ENCODE assay signal across 9 cellular contexts in genomic region chr11:132718711-132719641, GRCh38.
DNase-seq lines count a peak whose midpoint lies in the region; FAIRE-seq and TF ChIP-seq lines count a peak whose summit lies in the region.
"Had no signal": no experiment of that assay in that cellular context is flagged by ENCODE, and none has a peak within 500 bp of the region (broad histone marks: within the 10 kb centered on the region; RNA-seq: fewer than 3 reads in every experiment).

No MANE protein-coding gene starts in this region.

- H3K9ac ChIP-seq in mammary epithelial cell (ENCODE audit: insufficient read depth, low read length) (no peak overlapping the region), H1 (replicated peaks in 1 of 4; ENCODE audit: extremely low read depth in 1 of 4, low read depth in 3 of 4, low read length in 3 of 4) (no peak overlapping the region)
- H3K9ac ChIP-seq: SK-N-SH had no signal

- no peak overlapping the region; the same call in 1 of the 2 replicates for H3K18ac ChIP-seq in H1 (ENCODE audit: extremely low read depth, low read length)

- no peak for TF ChIP-seq EP300 in H1 (IDR thresholded peaks at IDR 0.05; ENCODE audit: borderline replicate concordance in 1 of 2, low read depth in 2 of 2, low read length in 2 of 2)

- no peaks in the 10 kb centered on the region for H3K27me3 Mint-ChIP-seq in activated CD4-positive, alpha-beta T cell treated with anti-CD3 and anti-CD28 coated beads, Interleukin-2, amount 10 ng/mL, durations not matched to agents 7 days and 5 days

- H2BK5ac ChIP-seq in H1 (ENCODE audit: low read depth, low read length) = peak overlapping the region; percentile 75; the same call in 1 of the 2 replicates

- H4K8ac ChIP-seq in H1 (ENCODE audit: extremely low read depth, insufficient read depth, low read length) = no peak overlapping the region

- H3K9me3 Mint-ChIP-seq in activated CD4-positive, alpha-beta T cell treated with anti-CD3 and anti-CD28 coated beads, Interleukin-2, amount 10 ng/mL, durations not matched to agents 7 days and 5 days = no peaks in the 10 kb centered on the region

- peak overlapping the region; percentile 3 for H3K27ac Mint-ChIP-seq in activated CD4-positive, alpha-beta T cell treated with anti-CD3 and anti-CD28 coated beads, Interleukin-2, amount 10 ng/mL, durations not matched to agents 7 days and 5 days

- TF ChIP-seq RAD21 in H1 (IDR thresholded peaks at IDR 0.05 in 1 of 2, conservative IDR thresholded peaks at IDR 0.05 in 1 of 2; ENCODE audit: low read depth in 2 of 2, low read length in 2 of 2) = no peak

- peak overlapping the region; percentile 65 for H3K4ac ChIP-seq in H1 (replicated peaks; ENCODE audit: insufficient read length, low read depth, low read length)

- CTCF ChIA-PET in mammary epithelial cell (lab: Charles Lee; ENCODE audit: low non-redundant PET) (no interaction called here), H1 (lab: Charles Lee; ENCODE audit: partially characterized antibody) (interaction anchor here (1.0 kb wide), 1 partner anchor 9 kb away, joined by 3 read pairs; no protein-coding TSS in a partner anchor)
- CTCF ChIA-PET in activated CD4-positive, alpha-beta T cell treated with anti-CD3 and anti-CD28 coated beads, Interleukin-2, amount 10 ng/mL, durations not matched to agents 7 days and 5 days (lab: Charles Lee) = no interaction called here

- H3K4me1 Mint-ChIP-seq in activated CD4-positive, alpha-beta T cell treated with anti-CD3 and anti-CD28 coated beads, Interleukin-2, amount 10 ng/mL, durations not matched to agents 7 days and 5 days = peaks cover 35% of the 10 kb centered on the region

- H2AK5ac ChIP-seq in H1 (ENCODE audit: low read depth, low read length) = no peak overlapping the region

- no peak overlapping the region for H3K27ac ChIP-seq in mammary epithelial cell (ENCODE audit: insufficient read depth, low read depth, low read length)
- H3K27ac ChIP-seq in breast epithelium = no peak overlapping the region
- no peak overlapping the region for H3K27ac ChIP-seq in H1 (ENCODE audit: low read depth, low read length)
- H3K27ac ChIP-seq in testis = no peak overlapping the region

- no peaks in the 10 kb centered on the region for H3K36me3 Mint-ChIP-seq in activated CD4-positive, alpha-beta T cell treated with anti-CD3 and anti-CD28 coated beads, Interleukin-2, amount 10 ng/mL, durations not matched to agents 7 days and 5 days (ENCODE audit: low read depth)

- H2BK15ac ChIP-seq in H1 (ENCODE audit: low read length) = 0 out of 2 replicates have a peak overlapping the region, but pooled peaks have one; percentile 95

- TF ChIP-seq CTCF in mammary epithelial cell (conservative IDR thresholded peaks at IDR 0.05 in 1 of 2, IDR thresholded peaks at IDR 0.05 in 1 of 2; ENCODE audit: extremely low read depth in 1 of 2, insufficient read depth in 1 of 2, low read depth in 1 of 2, low read length in 2 of 2) (no peak), breast epithelium (IDR thresholded peaks at IDR 0.05) (no peak), H1 (IDR thresholded peaks at IDR 0.05; ENCODE audit: control extremely low read depth in 1 of 3, insufficient read depth in 1 of 3, low read depth in 1 of 3, low read length in 3 of 3) (no peak), testis (IDR thresholded peaks at IDR 0.05) (no peak)

- H3K79me1 ChIP-seq in H1 (ENCODE audit: low read depth, low read length) = no peaks in the 10 kb centered on the region

- H4K20me1 ChIP-seq in mammary epithelial cell (ENCODE audit: insufficient read depth, low read length) (no peaks in the 10 kb centered on the region), H1 (replicated peaks in 1 of 2; ENCODE audit: control insufficient read depth in 1 of 2, insufficient read depth in 2 of 2, low read length in 2 of 2) (no peaks in the 10 kb centered on the region)

- BruUV-seq in mammary epithelial cell (replicated peaks; lab: Mats Ljungman, UMichigan) = no TSS peak

- FAIRE-seq in H1 (lab: Jason Lieb, UNC) = no peak

- H3K14ac ChIP-seq in H1 (ENCODE audit: insufficient read length) = no peak overlapping the region

- H3K56ac ChIP-seq in H1 (replicated peaks; ENCODE audit: insufficient read length, low read depth, low read length) = no peak overlapping the region

- H4K91ac ChIP-seq in H1 (replicated peaks; ENCODE audit: insufficient read length, low read length) = peak overlapping the region; percentile 55

- H3K27me3 ChIP-seq in mammary epithelial cell (ENCODE audit: insufficient read depth, low read length) (no peaks in the 10 kb centered on the region), breast epithelium (no peaks in the 10 kb centered on the region), H1 (replicated peaks in 1 of 4; ENCODE audit: control insufficient read depth in 3 of 4, extremely low read depth in 1 of 4, insufficient read depth in 3 of 4, low read length in 3 of 4) (no peaks in the 10 kb centered on the region), testis (no peaks in the 10 kb centered on the region)

- no peak for TF ChIP-seq POLR2A in breast epithelium (IDR thresholded peaks at IDR 0.05)
- no peak for TF ChIP-seq POLR2A in H1 (IDR thresholded peaks at IDR 0.05; ENCODE audit: control extremely low read depth in 1 of 2, low read depth in 2 of 2, low read length in 2 of 2)
- TF ChIP-seq POLR2A in testis (IDR thresholded peaks at IDR 0.05) = no peak

- no peak overlapping the region for H3K23ac ChIP-seq in H1 (ENCODE audit: insufficient read length)

- H2BK120ac ChIP-seq in H1 (replicated peaks; ENCODE audit: low read depth, low read length) = no peak overlapping the region

- H3K9me3 ChIP-seq in mammary epithelial cell (replicated peaks; ENCODE audit: insufficient read depth, low read length) (no peaks in the 10 kb centered on the region), breast epithelium (no peaks in the 10 kb centered on the region), H1 (ENCODE audit: insufficient read depth in 2 of 2, low read depth in 1 of 2, low read length in 1 of 2) (no peaks in the 10 kb centered on the region), testis (no peaks in the 10 kb centered on the region)
- H3K9me3 ChIP-seq: SK-N-SH had no signal

- POLR2A ChIA-PET in activated CD4-positive, alpha-beta T cell treated with anti-CD3 and anti-CD28 coated beads, Interleukin-2, amount 10 ng/mL, durations not matched to agents 7 days and 5 days (lab: Charles Lee) = no interaction called here
- POLR2A ChIA-PET in H1 (lab: Charles Lee; ENCODE audit: partially characterized antibody) = no interaction called here

- dilution Hi-C loops in mammary epithelial cell (cut with HindIII; ENCODE audit: low sequenced_read_pairs) = no loop called here

- H3K4me2 ChIP-seq in mammary epithelial cell (ENCODE audit: insufficient read depth, low read depth, low read length) (no peak overlapping the region), H1 (ENCODE audit: insufficient read depth in 1 of 2, low read depth in 2 of 2, low read length in 2 of 2) (no peak overlapping the region)
- H3K4me2 ChIP-seq: SK-N-SH had no signal

- H3K4me3 ChIP-seq in mammary epithelial cell (replicated peaks in 1 of 3; ENCODE audit: insufficient read depth in 1 of 3, low read depth in 2 of 3, low read length in 3 of 3) (no peak overlapping the region), breast epithelium (no peak overlapping the region), H1 (ENCODE audit: extremely low read depth in 1 of 4, insufficient read depth in 2 of 4, low read depth in 3 of 4, low read length in 4 of 4) (no peak overlapping the region), testis (no peak overlapping the region)

- in situ Hi-C loops in mammary epithelial cell (cut with MboI; ENCODE audit: low sequenced_read_pairs in 2 of 2) = no loop called here

- peak overlapping the region; percentile 35 for H3K4me3 Mint-ChIP-seq in activated CD4-positive, alpha-beta T cell treated with anti-CD3 and anti-CD28 coated beads, Interleukin-2, amount 10 ng/mL, durations not matched to agents 7 days and 5 days

- H3K79me2 ChIP-seq in mammary epithelial cell (ENCODE audit: insufficient read depth, low read length) (no peaks in the 10 kb centered on the region), H1 (ENCODE audit: control insufficient read depth in 1 of 2, insufficient read depth in 2 of 2, low read length in 2 of 2) (no peaks in the 10 kb centered on the region)

- 75% methylated on average over 20 of the region's 27 CpGs for WGBS in mammary epithelial cell (ENCODE audit: low coverage, missing lambda C conversion rate)
- WGBS in H1 (ENCODE audit: extremely low coverage in 1 of 2, insufficient coverage in 1 of 2, insufficient read length in 1 of 2, insufficient replicate concordance in 2 of 2, low coverage in 1 of 2, low lambda C conversion rate in 2 of 2, missing lambda C conversion rate in 1 of 2), 2 experiments = 91% methylated on average over 27 of the region's 27 CpGs; no CpG with 5 or more reads in 1 of the 2 experiments
- 44 to 52% methylated on average over 21 to 27 of the region's 27 CpGs for WGBS in testis, 2 donors

- peak overlapping the region; percentile 87; the same call in 1 of the 2 replicates for H2BK12ac ChIP-seq in H1 (ENCODE audit: low read depth, low read length)

- intact Hi-C loops in mammary epithelial cell (cut with micrococcal nuclease) (no loop called here), breast epithelium (cut with DNase I; ENCODE audit: low total_unique reads) (no loop called here), testis (cut with DNase I; ENCODE audit: low total_unique reads) (no loop called here)

- H3K36me3 ChIP-seq in mammary epithelial cell (ENCODE audit: insufficient read depth, low read length) = no peaks in the 10 kb centered on the region
- H3K36me3 ChIP-seq in breast epithelium = no peaks in the 10 kb centered on the region
- no peaks in the 10 kb centered on the region for H3K36me3 ChIP-seq in H1 (ENCODE audit: control insufficient read depth in 2 of 4, insufficient read depth in 4 of 4, low read length in 3 of 4)
- no peaks in the 10 kb centered on the region for H3K36me3 ChIP-seq in testis (ENCODE audit: low read depth, missing control alignments)

- no peaks in the 10 kb centered on the region for H3K4me1 ChIP-seq in mammary epithelial cell (ENCODE audit: insufficient read depth, low read length)
- H3K4me1 ChIP-seq in breast epithelium = no peaks in the 10 kb centered on the region
- peaks cover 0 to 2% (median 0%) of the 10 kb centered on the region in 4 experiments; a peak in 3 of 7 replicates for H3K4me1 ChIP-seq in H1 (replicated peaks in 1 of 4; ENCODE audit: control insufficient read depth in 3 of 4, insufficient read depth in 4 of 4, low read length in 3 of 4)
- H3K4me1 ChIP-seq in testis = peaks cover 4% of the 10 kb centered on the region

- H3K23me2 ChIP-seq in H1 (ENCODE audit: low read depth, low read length) = no peaks in the 10 kb centered on the region

- DNase-seq in mammary epithelial cell (no peak), breast epithelium (ENCODE audit: low spot score in 2 of 2) (no peak), H1 (ENCODE audit: low read depth in 1 of 2, low spot score in 2 of 2) (no peak), testis (peak; percentile 27), NCI-H2196 treated with DMSO at 0.1 percent for 48 hours (lab: John Stamatoyannopoulos, UW; ENCODE audit: unreplicated experiment) (no peak), HPDE6-E6E7 (ENCODE audit: extremely low spot score) (no peak), NCI-H1417 treated with DMSO at 0.1 percent for 48 hours (lab: John Stamatoyannopoulos, UW) (no peak)
- DNase-seq in activated CD4-positive, alpha-beta T cell treated with anti-CD3 and anti-CD28 coated beads, Interleukin-2, amount 10 ng/mL, durations not matched to agents 7 days and 5 days = peak; percentile 59
- DNase-seq: SK-N-SH had no signal

- H2AFZ ChIP-seq in mammary epithelial cell (ENCODE audit: low read depth, low read length) (peak overlapping the region; percentile 28), H1 (ENCODE audit: low read length) (peak overlapping the region; percentile 69; the same call in 1 of the 2 replicates)

- H2BK20ac ChIP-seq in H1 (ENCODE audit: low read length) = peak overlapping the region; percentile 90; the same call in 1 of the 2 replicates

- no peak overlapping the region for H4K5ac ChIP-seq in H1 (ENCODE audit: insufficient read length, low read depth, low read length)

Comparison
In these comparisons a context has a peak if more than half of its experiments do, and no peak if none do; other contexts are left out.
1. DNase-seq: peak in activated CD4-positive, alpha-beta T cell treated with anti-CD3 and anti-CD28 coated beads, Interleukin-2, amount 10 ng/mL, durations not matched to agents 7 days and 5 days (single experiment) and testis (single experiment); none in mammary epithelial cell (single experiment), breast epithelium (0 of 2), H1 (0 of 2), NCI-H2196 treated with DMSO at 0.1 percent for 48 hours (single experiment), HPDE6-E6E7 (single experiment) and NCI-H1417 treated with DMSO at 0.1 percent for 48 hours (single experiment).